ENCODE assay signal across 20 cellular contexts in the genomic region with DNA sequence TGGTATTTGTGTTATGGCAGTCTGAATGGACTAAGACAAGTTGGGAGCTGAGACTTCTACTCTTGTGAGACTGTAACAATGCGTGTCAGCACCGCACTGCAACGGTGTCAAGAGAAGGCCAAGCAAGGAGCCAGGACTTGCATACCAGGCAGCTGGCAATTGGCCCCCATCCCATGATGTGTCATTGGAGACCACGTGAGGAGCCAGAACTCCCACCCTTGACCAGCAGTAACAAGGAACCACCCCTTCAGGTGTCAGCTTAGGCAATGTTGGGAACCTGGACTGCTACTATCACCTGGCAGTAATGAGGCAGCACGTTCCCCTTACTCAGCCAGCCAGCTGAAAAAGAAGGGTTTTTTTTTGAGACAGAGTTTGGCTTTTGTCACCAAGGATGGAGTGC. TPM values are rescaled to one million over a fixed set of nuclear protein-coding genes. Genes with fewer than 3 reads are reported as not detected.
A peak's percentile ranks its signal among the peaks of the same experiment; 100 is the strongest.
DNase-seq lines count a peak whose midpoint lies in the region; ATAC-seq, FAIRE-seq and TF ChIP-seq lines count a peak whose summit lies in the region.
"Had no signal": no experiment of that assay in that cellular context is flagged by ENCODE, and none has a peak within 500 bp of the region (broad histone marks: within the 10 kb centered on the region; RNA-seq: fewer than 3 reads in every experiment).

No MANE protein-coding gene starts in this region.

- no peak overlapping the region for H2BK12ac ChIP-seq in H1 (ENCODE audit: low read depth, low read length)

- H3K14ac ChIP-seq in IMR-90 (replicated peaks; ENCODE audit: low read depth, low read length) (no peak overlapping the region), H1 (ENCODE audit: insufficient read length) (no peak overlapping the region)

- H4K8ac ChIP-seq in IMR-90 (ENCODE audit: low read depth in 2 of 2, low read length in 2 of 2) = no peak overlapping the region
- no peak overlapping the region for H4K8ac ChIP-seq in H1 (ENCODE audit: extremely low read depth, insufficient read depth, low read length)

- POLR2A ChIA-PET in IMR-90 (lab: Charles Lee; ENCODE audit: unreplicated experiment) = no interaction called here
- POLR2A ChIA-PET in H1 (lab: Charles Lee; ENCODE audit: partially characterized antibody) = no interaction called here
- POLR2A ChIA-PET in GM10248 (lab: Yijun Ruan, JAX) = no interaction called here

- no peaks in the 10 kb centered on the region for H3K36me3 ChIP-seq in IMR-90 (ENCODE audit: control insufficient read depth, insufficient read depth, low read length)
- no peaks in the 10 kb centered on the region for H3K36me3 ChIP-seq in H1 (ENCODE audit: control insufficient read depth in 2 of 4, insufficient read depth in 4 of 4, low read length in 3 of 4)
- no peaks in the 10 kb centered on the region for H3K36me3 ChIP-seq in pancreas

- dilution Hi-C loops in IMR-90 (cut with HindIII; ENCODE audit: low sequenced_read_pairs, unreplicated experiment) = no loop called here

- no peaks in the 10 kb centered on the region for H3K27me3 ChIP-seq in IMR-90 (ENCODE audit: control insufficient read depth, insufficient read depth, low read length)
- no peaks in the 10 kb centered on the region for H3K27me3 ChIP-seq in H1 (replicated peaks in 1 of 4; ENCODE audit: control insufficient read depth in 3 of 4, extremely low read depth in 1 of 4, insufficient read depth in 3 of 4, low read length in 3 of 4)
- no peaks in the 10 kb centered on the region for H3K27me3 ChIP-seq in pancreas

- CTCF ChIA-PET in IMR-90 (lab: Yijun Ruan, JAX) (no interaction called here), H1 (lab: Charles Lee; ENCODE audit: partially characterized antibody) (interaction anchor here (0.6 kb wide), 2 partner anchors 24 to 252 kb away, joined by 3 to 6 read pairs; no protein-coding TSS in a partner anchor), GM10248 (lab: Yijun Ruan, JAX) (interaction anchor here (0.8 to 1.1 kb wide), 2 partner anchors 10 to 327 kb away, joined by 3 read pairs; no protein-coding TSS in a partner anchor)
- CTCF ChIA-PET in activated CD8-positive, alpha-beta memory T cell treated with anti-CD3 and anti-CD28 coated beads, Interleukin-2, amount 10 ng/mL, durations not matched to agents 7 days and 5 days (lab: Charles Lee) = no interaction called here

- H3K4me2 ChIP-seq in IMR-90 (ENCODE audit: low read depth, low read length) = no peak overlapping the region
- H3K4me2 ChIP-seq in H1 (ENCODE audit: insufficient read depth in 1 of 2, low read depth in 2 of 2, low read length in 2 of 2) = no peak overlapping the region

- no peak for TF ChIP-seq CTCF in IMR-90 (conservative IDR thresholded peaks at IDR 0.05; ENCODE audit: low read depth, low read length)
- no peak for TF ChIP-seq CTCF in H1 (IDR thresholded peaks at IDR 0.05; ENCODE audit: control extremely low read depth in 1 of 3, insufficient read depth in 1 of 3, low read depth in 1 of 3, low read length in 3 of 3)
- no peak for TF ChIP-seq CTCF in pancreas (IDR thresholded peaks at IDR 0.05)
- TF ChIP-seq CTCF in GM10248 (IDR thresholded peaks at IDR 0.05; ENCODE audit: control extremely low read depth, extremely low read depth, low read depth, missing control alignments) = no peak

- H3K4me1 Mint-ChIP-seq in activated CD8-positive, alpha-beta memory T cell treated with anti-CD3 and anti-CD28 coated beads, Interleukin-2, amount 10 ng/mL, durations not matched to agents 7 days and 5 days = no peaks in the 10 kb centered on the region
- H3K4me1 Mint-ChIP-seq: CD4-positive, CD25-positive, alpha-beta regulatory T cell had no signal

- H3K4me3 ChIP-seq in IMR-90 (ENCODE audit: insufficient read depth, low read depth, low read length) (no peak overlapping the region), H1 (ENCODE audit: extremely low read depth in 1 of 4, insufficient read depth in 2 of 4, low read depth in 3 of 4, low read length in 4 of 4) (no peak overlapping the region), pancreas (no peak overlapping the region)

- H3K4me3 Mint-ChIP-seq in activated CD8-positive, alpha-beta memory T cell treated with anti-CD3 and anti-CD28 coated beads, Interleukin-2, amount 10 ng/mL, durations not matched to agents 7 days and 5 days = no peak overlapping the region
- H3K4me3 Mint-ChIP-seq: CD4-positive, CD25-positive, alpha-beta regulatory T cell; CD8-positive, alpha-beta T cell; H9 had no signal

- peaks cover 2% of the 10 kb centered on the region for H3K36me3 Mint-ChIP-seq in activated CD8-positive, alpha-beta memory T cell treated with anti-CD3 and anti-CD28 coated beads, Interleukin-2, amount 10 ng/mL, durations not matched to agents 7 days and 5 days
- H3K36me3 Mint-ChIP-seq: CD4-positive, CD25-positive, alpha-beta regulatory T cell; CD8-positive, alpha-beta T cell had no signal

- H4K20me1 ChIP-seq in IMR-90 (ENCODE audit: insufficient read depth, low read length) (no peaks in the 10 kb centered on the region), H1 (replicated peaks in 1 of 2; ENCODE audit: control insufficient read depth in 1 of 2, insufficient read depth in 2 of 2, low read length in 2 of 2) (no peaks in the 10 kb centered on the region)

- no peak overlapping the region for H2BK120ac ChIP-seq in IMR-90 (ENCODE audit: low read depth, low read length)
- H2BK120ac ChIP-seq in H1 (replicated peaks; ENCODE audit: low read depth, low read length) = no peak overlapping the region

- no peaks in the 10 kb centered on the region for H3K79me2 ChIP-seq in H1 (ENCODE audit: control insufficient read depth in 1 of 2, insufficient read depth in 2 of 2, low read length in 2 of 2)

- H3K4ac ChIP-seq in IMR-90 (ENCODE audit: low read depth, low read length) (no peak overlapping the region; the same call in 1 of the 2 replicates), H1 (replicated peaks; ENCODE audit: insufficient read length, low read depth, low read length) (no peak overlapping the region)

- no peaks in the 10 kb centered on the region for H3K23me2 ChIP-seq in H1 (ENCODE audit: low read depth, low read length)

- no peak overlapping the region for H3K27ac Mint-ChIP-seq in activated CD8-positive, alpha-beta memory T cell treated with anti-CD3 and anti-CD28 coated beads, Interleukin-2, amount 10 ng/mL, durations not matched to agents 7 days and 5 days
- H3K27ac Mint-ChIP-seq: CD4-positive, CD25-positive, alpha-beta regulatory T cell; CD8-positive, alpha-beta T cell; H9 had no signal

- H3K79me1 ChIP-seq in IMR-90 (ENCODE audit: low read depth in 1 of 2, low read length in 2 of 2) = no peaks in the 10 kb centered on the region
- no peaks in the 10 kb centered on the region for H3K79me1 ChIP-seq in H1 (ENCODE audit: low read depth, low read length)

- H2BK15ac ChIP-seq in IMR-90 (ENCODE audit: low read depth, low read length) (no peak overlapping the region), H1 (ENCODE audit: low read length) (no peak overlapping the region)

- H3K9me1 ChIP-seq in IMR-90 (ENCODE audit: insufficient read depth, low read length) = no peaks in the 10 kb centered on the region

- H3K56ac ChIP-seq in IMR-90 (ENCODE audit: extremely low read depth, insufficient read depth, low read length) (no peak overlapping the region), H1 (replicated peaks; ENCODE audit: insufficient read length, low read depth, low read length) (no peak overlapping the region)

- FAIRE-seq in GM12891 (lab: Jason Lieb, UNC) = peak; percentile 9
- no peak for FAIRE-seq in H1 (lab: Jason Lieb, UNC)
- FAIRE-seq in pancreas (lab: Jason Lieb, UNC) = no peak

- no peak overlapping the region for H3K23ac ChIP-seq in IMR-90 (ENCODE audit: low read depth, low read length)
- H3K23ac ChIP-seq in H1 (ENCODE audit: insufficient read length) = no peak overlapping the region

- intact Hi-C loops in IMR-90 (cut with micrococcal nuclease) = no loop called here
- intact Hi-C loops in pancreas (cut with DNase I) = no loop called here

- H2AK5ac ChIP-seq in IMR-90 (ENCODE audit: low read depth, low read length) (no peak overlapping the region), H1 (ENCODE audit: low read depth, low read length) (peak overlapping the region; percentile 53; the same call in 1 of the 2 replicates)

- no peak for TF ChIP-seq RAD21 in IMR-90 (IDR thresholded peaks at IDR 0.05; ENCODE audit: low read length)
- TF ChIP-seq RAD21 in H1 (IDR thresholded peaks at IDR 0.05 in 1 of 2, conservative IDR thresholded peaks at IDR 0.05 in 1 of 2; ENCODE audit: low read depth in 2 of 2, low read length in 2 of 2) = no peak

- no peak for ATAC-seq in IMR-90 (ENCODE audit: low read depth)
- ATAC-seq in pancreas = peak; percentile 67 to 95 (median 80)
- no peak for ATAC-seq in activated CD8-positive, alpha-beta memory T cell treated with anti-CD3 and anti-CD28 coated beads, Interleukin-2, amount 10 ng/mL, durations not matched to agents 7 days and 5 days
- ATAC-seq: CD8-positive, alpha-beta T cell; HCT116 had no signal

- no peak overlapping the region for H2BK5ac ChIP-seq in IMR-90 (ENCODE audit: low read depth, low read length, poor library complexity, severe bottlenecking)
- no peak overlapping the region for H2BK5ac ChIP-seq in H1 (ENCODE audit: low read depth, low read length)

- H4K5ac ChIP-seq in IMR-90 (ENCODE audit: low read depth, low read length) (no peak overlapping the region), H1 (ENCODE audit: insufficient read length, low read depth, low read length) (no peak overlapping the region)

- TF ChIP-seq EP300 in H1 (IDR thresholded peaks at IDR 0.05; ENCODE audit: borderline replicate concordance in 1 of 2, low read depth in 2 of 2, low read length in 2 of 2) = no peak

- H3K27me3 Mint-ChIP-seq in activated CD8-positive, alpha-beta memory T cell treated with anti-CD3 and anti-CD28 coated beads, Interleukin-2, amount 10 ng/mL, durations not matched to agents 7 days and 5 days = no peaks in the 10 kb centered on the region
- H3K27me3 Mint-ChIP-seq: CD4-positive, CD25-positive, alpha-beta regulatory T cell had no signal

- peaks cover 2% of the 10 kb centered on the region for H3K9me3 Mint-ChIP-seq in activated CD8-positive, alpha-beta memory T cell treated with anti-CD3 and anti-CD28 coated beads, Interleukin-2, amount 10 ng/mL, durations not matched to agents 7 days and 5 days (ENCODE audit: low read depth)
- H3K9me3 Mint-ChIP-seq: CD8-positive, alpha-beta T cell had no signal

- H3K27ac ChIP-seq in IMR-90 (ENCODE audit: insufficient read depth, low read length) = no peak overlapping the region
- H3K27ac ChIP-seq in H1 (ENCODE audit: low read depth, low read length) = no peak overlapping the region
- no peak overlapping the region for H3K27ac ChIP-seq in pancreas

- DNase-seq in GM12891 (ENCODE audit: insufficient read length, low spot score) = no peak
- no peak for DNase-seq in IMR-90
- DNase-seq in H1 (ENCODE audit: low read depth in 1 of 2, low spot score in 2 of 2) = no peak
- DNase-seq in pancreas = peak in 5 of 6 donors; percentile 68 to 87 (median 73)
- no peak for DNase-seq in NCI-H128 (lab: John Stamatoyannopoulos, UW; ENCODE audit: unreplicated experiment)
- DNase-seq in activated CD8-positive, alpha-beta memory T cell treated with anti-CD3 and anti-CD28 coated beads, Interleukin-2, amount 10 ng/mL, durations not matched to agents 7 days and 5 days = no peak
- DNase-seq in GM10248 (ENCODE audit: extremely low spot score) = no peak
- DNase-seq: C1 segment of cervical spinal cord; Caco-2; CD4-positive, CD25-positive, alpha-beta regulatory T cell; CD8-positive, alpha-beta T cell; DMS79; EL; GDM1; H9 had no signal

- 40% methylated on average over 1 of the region's 5 CpGs; no CpG with 5 or more reads in 1 of the 2 experiments for WGBS in IMR-90 (ENCODE audit: extremely low coverage in 2 of 2, insufficient read length in 1 of 2), 2 experiments
- 91% methylated on average over 5 of the region's 5 CpGs; no CpG with 5 or more reads in 1 of the 2 experiments for WGBS in H1 (ENCODE audit: extremely low coverage in 1 of 2, insufficient coverage in 1 of 2, insufficient read length in 1 of 2, insufficient replicate concordance in 2 of 2, low coverage in 1 of 2, low lambda C conversion rate in 2 of 2, missing lambda C conversion rate in 1 of 2), 2 experiments
- WGBS in pancreas, 2 donors = 55 to 58% methylated on average over 5 of the region's 5 CpGs

- in situ Hi-C loops in IMR-90 (cut with MboI; ENCODE audit: low sequenced_read_pairs) = no loop called here

- no peak overlapping the region for H2AK9ac ChIP-seq in IMR-90 (replicated peaks; ENCODE audit: low read depth, low read length, poor library complexity)

- H4K91ac ChIP-seq in IMR-90 (ENCODE audit: insufficient read depth, low read depth, low read length) = no peak overlapping the region
- no peak overlapping the region for H4K91ac ChIP-seq in H1 (replicated peaks; ENCODE audit: insufficient read length, low read length)

- no peak overlapping the region for H3K9ac ChIP-seq in IMR-90 (ENCODE audit: low read depth, low read length)
- no peak overlapping the region; a peak in 1 of 7 replicates for H3K9ac ChIP-seq in H1 (replicated peaks in 1 of 4; ENCODE audit: extremely low read depth in 1 of 4, low read depth in 3 of 4, low read length in 3 of 4)

- no peak for TF ChIP-seq POLR2A in GM12891 (IDR thresholded peaks at IDR 0.05; ENCODE audit: low read depth, low read length)
- TF ChIP-seq POLR2A in IMR-90 (IDR thresholded peaks at IDR 0.05; ENCODE audit: low read depth, low read length) = no peak
- TF ChIP-seq POLR2A in H1 (IDR thresholded peaks at IDR 0.05; ENCODE audit: control extremely low read depth in 1 of 2, low read depth in 2 of 2, low read length in 2 of 2) = no peak

- peaks cover 3% of the 10 kb centered on the region; the same call in 1 of the 2 replicates for H3K4me1 ChIP-seq in IMR-90 (ENCODE audit: control insufficient read depth, insufficient read depth, low read length)
- peaks cover 0 to 3% (median 0%) of the 10 kb centered on the region in 4 experiments; a peak in 1 of 7 replicates for H3K4me1 ChIP-seq in H1 (replicated peaks in 1 of 4; ENCODE audit: control insufficient read depth in 3 of 4, insufficient read depth in 4 of 4, low read length in 3 of 4)
- H3K4me1 ChIP-seq in pancreas = no peaks in the 10 kb centered on the region
- H3K4me1 ChIP-seq: Caco-2 had no signal

- H2BK20ac ChIP-seq in IMR-90 (ENCODE audit: low read depth, low read length) = no peak overlapping the region
- no peak overlapping the region for H2BK20ac ChIP-seq in H1 (ENCODE audit: low read length)

- peak overlapping the region; percentile 41 for H2AFZ ChIP-seq in IMR-90 (replicated peaks; ENCODE audit: low read length, poor library complexity)
- no peak overlapping the region for H2AFZ ChIP-seq in H1 (ENCODE audit: low read length)

- H3K9me3 ChIP-seq in IMR-90 (ENCODE audit: control insufficient read depth, insufficient read depth, low read length) (no peaks in the 10 kb centered on the region), H1 (ENCODE audit: insufficient read depth in 2 of 2, low read depth in 1 of 2, low read length in 1 of 2) (no peaks in the 10 kb centered on the region), pancreas (no peaks in the 10 kb centered on the region)
- H3K9me3 ChIP-seq: Caco-2 had no signal

- H3K18ac ChIP-seq in IMR-90 (ENCODE audit: low read depth, low read length) (no peak overlapping the region), H1 (ENCODE audit: extremely low read depth, low read length) (no peak overlapping the region)

- BruUV-seq in IMR-90 (replicated peaks; lab: Mats Ljungman, UMichigan) = no TSS peak

RNA-seq across cellular contexts. Expression of a gene that starts 32.7 kb away (rescaled TPM):
- polyA plus RNA-seq in GM12891 (2012; ENCODE audit: low read depth, missing spikeins) = 46.8 TPM
- total RNA-seq in IMR-90 (2012; rRNA removed) = 93.6 and 126 TPM in 2 replicates
- 58.1 and 58.4 TPM in 2 replicates for polyA plus RNA-seq in IMR-90 (2012; rRNA removed)
- polyA plus RNA-seq in IMR-90 (2012; cell fraction: cytosol; rRNA removed) = 32.7 and 34.9 TPM in 2 replicates
- 42.7 and 106 TPM in 2 replicates for polyA plus RNA-seq in IMR-90 (2012; cell fraction: nucleus; rRNA removed; ENCODE audit: low replicate concordance)
- total RNA-seq in H1 (2021; fragmentation: NEBNext Ultra II Directional; extraction: Animal tissue kit (Norgen Biotek cat#: 25700)) = 102 and 108 TPM in 2 replicates
- polyA plus RNA-seq in H1 (2011; rRNA removed) = 109 and 147 TPM in 2 replicates
- 87.9 TPM for polyA plus RNA-seq in H1 (2011; cell fraction: cytosol; rRNA removed)
- 90.4 TPM for polyA plus RNA-seq in H1 (2011; cell fraction: nucleus; rRNA removed)
- 56.7 to 74.7 TPM (median 65.8 TPM) in 4 replicates for polyA plus RNA-seq in H1 (2012, experiment 1 of 2)
- polyA plus RNA-seq in H1 (2012, experiment 2 of 2) = 8.0 TPM
- polyA plus RNA-seq in H1 (2013, experiment 1 of 2) = 46.4 TPM
- polyA plus RNA-seq in H1 (2013, experiment 2 of 2) = 48.8 TPM
- 319 and 365 TPM in 2 replicates for polyA minus RNA-seq in H1 (2011; rRNA and poly(A)+ RNA removed)
- polyA minus RNA-seq in H1 (2011; cell fraction: cytosol; rRNA and poly(A)+ RNA removed) = 106 TPM
- 130 TPM for polyA minus RNA-seq in H1 (2011; cell fraction: nucleus; rRNA and poly(A)+ RNA removed)
- 10 to 100 TPM; 18.0 to 39.7 (median 29.2) TPM for total RNA-seq in pancreas
- polyA plus RNA-seq in pancreas = 10 to 100 TPM in 1 of 2 donors, 1 to 10 TPM in 1; 9.0 to 20.7 TPM
- total RNA-seq in activated CD8-positive, alpha-beta memory T cell treated with anti-CD3 and anti-CD28 coated beads, Interleukin-2, amount 10 ng/mL, durations not matched to agents 7 days and 5 days = 10 to 100 TPM; 56.4 to 94.9 TPM

RNA-seq across cellular contexts. Expression of a gene that starts 51.5 kb away (rescaled TPM):
- polyA plus RNA-seq in GM12891 (2012; ENCODE audit: low read depth, missing spikeins) = not detected
- total RNA-seq in IMR-90 (2012; rRNA removed) (not detected in 2 replicates), pancreas (not detected)
- polyA plus RNA-seq in IMR-90 (2012; rRNA removed) (not detected in 2 replicates), H1 (2011; rRNA removed) (not detected in 2 replicates), pancreas (not detected)
- polyA plus RNA-seq in IMR-90 (2012; cell fraction: cytosol; rRNA removed) = not detected in 2 replicates
- polyA plus RNA-seq in IMR-90 (2012; cell fraction: nucleus; rRNA removed; ENCODE audit: low replicate concordance) = not detected in 2 replicates
- not detected in 2 replicates for total RNA-seq in H1 (2021; fragmentation: NEBNext Ultra II Directional; extraction: Animal tissue kit (Norgen Biotek cat#: 25700))
- not detected for polyA plus RNA-seq in H1 (2011; cell fraction: cytosol; rRNA removed)
- not detected for polyA plus RNA-seq in H1 (2011; cell fraction: nucleus; rRNA removed)
- polyA plus RNA-seq in H1 (2012, experiment 1 of 2) = not detected in 4 replicates
- not detected for polyA plus RNA-seq in H1 (2012, experiment 2 of 2)
- polyA plus RNA-seq in H1 (2013, experiment 1 of 2) = not detected
- polyA plus RNA-seq in H1 (2013, experiment 2 of 2) = not detected
- polyA minus RNA-seq in H1 (2011; rRNA and poly(A)+ RNA removed) = not detected in 2 replicates
- not detected for polyA minus RNA-seq in H1 (2011; cell fraction: cytosol; rRNA and poly(A)+ RNA removed)
- not detected for polyA minus RNA-seq in H1 (2011; cell fraction: nucleus; rRNA and poly(A)+ RNA removed)
- total RNA-seq in activated CD8-positive, alpha-beta memory T cell treated with anti-CD3 and anti-CD28 coated beads, Interleukin-2, amount 10 ng/mL, durations not matched to agents 7 days and 5 days = not detected
- total RNA-seq: A172; A673; Caco-2; CD4-positive, CD25-positive, alpha-beta regulatory T cell; CD8-positive, alpha-beta T cell; H4; H9 had no signal
- polyA plus RNA-seq: BJ; CD4-positive, CD25-positive, alpha-beta regulatory T cell had no signal

Comparison
In these comparisons a context has a peak if more than half of its experiments do, and no peak if none do; other contexts are left out.
1. DNase-seq: peak in pancreas (5 of 6); none in GM12891 (single experiment), IMR-90 (single experiment), H1 (0 of 2), NCI-H128 (single experiment), activated CD8-positive, alpha-beta memory T cell treated with anti-CD3 and anti-CD28 coated beads, Interleukin-2, amount 10 ng/mL, durations not matched to agents 7 days and 5 days (single experiment) and GM10248 (single experiment).
2. ATAC-seq: peak in pancreas (4 of 4); none in IMR-90 (single experiment) and activated CD8-positive, alpha-beta memory T cell treated with anti-CD3 and anti-CD28 coated beads, Interleukin-2, amount 10 ng/mL, durations not matched to agents 7 days and 5 days (single experiment).
3. CTCF ChIA-PET loops: an anchor here in H1 (0.6 kb wide) and GM10248 (0.8 to 1.1 kb wide); none called in IMR-90 and activated CD8-positive, alpha-beta memory T cell treated with anti-CD3 and anti-CD28 coated beads, Interleukin-2, amount 10 ng/mL, durations not matched to agents 7 days and 5 days.